8 cellular contexts compared by ENCODE assay signal in the genomic region with DNA sequence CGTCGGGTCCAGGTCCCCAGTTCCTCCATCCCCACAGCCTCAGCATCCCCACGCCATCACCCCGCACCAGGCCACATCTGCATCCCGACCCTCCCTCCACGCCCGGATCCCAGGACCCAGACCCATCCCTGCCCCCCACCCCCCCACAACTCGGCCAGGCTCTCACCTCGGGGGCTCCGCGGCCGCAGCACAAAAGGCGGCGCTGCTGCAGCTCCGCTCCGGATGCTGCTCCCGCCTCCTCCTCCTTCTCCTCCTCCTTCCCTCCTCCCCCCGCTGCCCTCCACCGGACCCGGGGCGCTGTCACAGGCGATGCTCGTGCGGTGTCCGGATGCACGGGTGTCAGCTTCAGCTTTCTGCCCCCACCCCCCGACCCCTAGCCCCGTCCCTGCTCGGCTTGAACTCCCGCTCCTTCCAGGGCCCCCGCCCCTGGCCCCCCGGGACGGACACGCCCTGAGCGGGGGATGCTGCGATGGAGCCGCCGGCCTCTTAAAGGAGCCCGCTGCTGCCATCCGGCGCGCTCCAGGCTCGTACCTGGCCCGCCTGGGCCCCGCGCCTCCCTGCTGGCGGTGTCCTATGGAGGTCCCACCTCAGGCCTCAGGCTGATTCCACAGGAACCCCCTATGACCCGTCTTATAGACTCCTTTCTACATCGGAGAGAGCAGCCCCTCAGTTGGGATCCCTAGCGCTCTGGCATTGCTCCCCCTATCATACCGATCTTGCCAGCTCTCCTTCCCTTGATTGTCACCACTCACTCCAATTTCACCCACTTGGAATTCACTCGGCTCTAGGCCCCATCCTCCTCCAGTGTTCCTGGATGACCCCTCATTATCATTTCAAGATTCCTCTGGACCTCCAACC. TPM values are rescaled to one million over a fixed set of nuclear protein-coding genes. Genes with fewer than 3 reads are reported as not detected.
DNase-seq lines count a peak whose midpoint lies in the region; ATAC-seq and TF ChIP-seq lines count a peak whose summit lies in the region.

A gene with protein sequence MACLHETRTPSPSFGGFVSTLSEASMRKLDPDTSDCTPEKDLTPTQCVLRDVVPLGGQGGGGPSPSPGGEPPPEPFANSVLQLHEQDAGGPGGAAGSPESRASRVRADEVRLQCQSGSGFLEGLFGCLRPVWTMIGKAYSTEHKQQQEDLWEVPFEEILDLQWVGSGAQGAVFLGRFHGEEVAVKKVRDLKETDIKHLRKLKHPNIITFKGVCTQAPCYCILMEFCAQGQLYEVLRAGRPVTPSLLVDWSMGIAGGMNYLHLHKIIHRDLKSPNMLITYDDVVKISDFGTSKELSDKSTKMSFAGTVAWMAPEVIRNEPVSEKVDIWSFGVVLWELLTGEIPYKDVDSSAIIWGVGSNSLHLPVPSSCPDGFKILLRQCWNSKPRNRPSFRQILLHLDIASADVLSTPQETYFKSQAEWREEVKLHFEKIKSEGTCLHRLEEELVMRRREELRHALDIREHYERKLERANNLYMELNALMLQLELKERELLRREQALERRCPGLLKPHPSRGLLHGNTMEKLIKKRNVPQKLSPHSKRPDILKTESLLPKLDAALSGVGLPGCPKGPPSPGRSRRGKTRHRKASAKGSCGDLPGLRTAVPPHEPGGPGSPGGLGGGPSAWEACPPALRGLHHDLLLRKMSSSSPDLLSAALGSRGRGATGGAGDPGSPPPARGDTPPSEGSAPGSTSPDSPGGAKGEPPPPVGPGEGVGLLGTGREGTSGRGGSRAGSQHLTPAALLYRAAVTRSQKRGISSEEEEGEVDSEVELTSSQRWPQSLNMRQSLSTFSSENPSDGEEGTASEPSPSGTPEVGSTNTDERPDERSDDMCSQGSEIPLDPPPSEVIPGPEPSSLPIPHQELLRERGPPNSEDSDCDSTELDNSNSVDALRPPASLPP (minus strand): TSS at position 198 of the 858 bp plus-strand sequence. CDS start 12,067 bp downstream, outside the sequence.

- H3K79me2 ChIP-seq in SU-DHL-6 (ENCODE audit: insufficient read depth, low read length) = peaks cover 13% of the 10 kb centered on the region

- H4K20me1 ChIP-seq in SU-DHL-6 (ENCODE audit: low read depth, low read length) = no peaks in the 10 kb centered on the region

- no peak for TF ChIP-seq POLR2A in uterus (IDR thresholded peaks at IDR 0.05)

- POLR2A ChIA-PET in HEK293 (lab: Yijun Ruan, JAX) = interaction anchor here (0.5 to 4.6 kb wide), 15 partner anchors 10 to 563 kb away, joined by 3 to 39 read pairs (median 3); a partner anchor contains a TSS

- peak within 1 kb of the TSS; percentile 74 for H3K4me2 ChIP-seq in SU-DHL-6 (ENCODE audit: low read depth, low read length, poor library complexity, severe bottlenecking)

- CTCF ChIA-PET in HEK293 (lab: Yijun Ruan, JAX) = interaction anchor here (0.6 to 1.7 kb wide), 6 partner anchors 8 to 243 kb away, joined by 3 to 9 read pairs (median 3); a partner anchor contains a TSS

- no peaks in the 10 kb centered on the region for H3K9me2 ChIP-seq in SU-DHL-6 (replicated peaks; ENCODE audit: insufficient read depth, low read length)

- ATAC-seq in left cardiac atrium (peak in 1 of 2 donors; percentile 22), GM19328 (IDR thresholded peaks at IDR 0.05; ENCODE audit: unreplicated experiment) (no peak)

- TF ChIP-seq CTCF in HEK293 (tag by site-specific recombination; IDR thresholded peaks at IDR 0.05) (peak; percentile 47), SU-DHL-6 (IDR thresholded peaks at IDR 0.05; ENCODE audit: insufficient read depth, low read length, poor library complexity, severe bottlenecking) (no peak), uterus (IDR thresholded peaks at IDR 0.05) (peak in 2 of 4 experiments; percentile 10 to 16)

- H3K4me1 ChIP-seq in HEK293 (ENCODE audit: control insufficient read depth, insufficient read depth, low read length) = peaks cover 16% of the 10 kb centered on the region
- H3K4me1 ChIP-seq in uterus = peaks cover 0 to 7% of the 10 kb centered on the region in 2 donors

- H3F3A ChIP-seq in SU-DHL-6 (ENCODE audit: insufficient read depth) = peaks cover 8% of the 10 kb centered on the region; the same call in 1 of the 2 replicates

- H3K9ac ChIP-seq in SU-DHL-6 (ENCODE audit: low read length) = peak within 1 kb of the TSS; percentile 82

- peak within 1 kb of the TSS; percentile 52 for H2AFZ ChIP-seq in SU-DHL-6 (ENCODE audit: low read depth, low read length, severe bottlenecking)

- peak within 1 kb of the TSS; percentile 9; the same call in 1 of the 2 replicates for H3K27ac ChIP-seq in HEK293 (ENCODE audit: extremely low read depth, low read depth, low read length)
- peak within 1 kb of the TSS; percentile 60 for H3K27ac ChIP-seq in SU-DHL-6 (ENCODE audit: low read depth, low read length)
- H3K27ac ChIP-seq in uterus = peak within 1 kb of the TSS; percentile 96 to 99

- DNase-seq in AG20443 (ENCODE audit: low spot score) (peak; percentile 65), amniotic stem cell (lab: John Stamatoyannopoulos, UW) (peak; percentile 43), left cardiac atrium (peak; percentile 77), posterior vena cava (ENCODE audit: low spot score) (peak; percentile 92), uterus (peak; percentile 76 to 79)

- H3K36me3 ChIP-seq in HEK293 (ENCODE audit: control insufficient read depth in 2 of 2, insufficient read depth in 1 of 2, low read length in 2 of 2) = peaks cover 0 to 17% of the 10 kb centered on the region in 2 experiments; a peak in 1 of 3 replicates
- no peaks in the 10 kb centered on the region for H3K36me3 ChIP-seq in SU-DHL-6 (ENCODE audit: low read length)
- no peaks in the 10 kb centered on the region for H3K36me3 ChIP-seq in uterus

- peak within 1 kb of the TSS; percentile 56 for H3K4me3 ChIP-seq in HEK293 (ENCODE audit: low read depth, low read length)
- peak within 1 kb of the TSS; percentile 49 for H3K4me3 ChIP-seq in SU-DHL-6 (ENCODE audit: insufficient read depth, low read length, poor library complexity, severe bottlenecking)
- peak within 1 kb of the TSS; percentile 68 to 72 for H3K4me3 ChIP-seq in uterus

- intact Hi-C loops in left cardiac atrium (cut with DNase I) (loop anchor here in 1 of 2 donors (5.0 to 10.0 kb wide), 2 partner anchors 47 to 175 kb away; a partner anchor contains a TSS), posterior vena cava (cut with DNase I) (loop anchor here (10.0 kb wide), 1 partner anchor 155 kb away; no protein-coding TSS in a partner anchor), uterus (cut with DNase I; ENCODE audit: low total_unique reads) (loop anchor here (10.0 kb wide), 1 partner anchor 45 kb away; a partner anchor contains a TSS)

- no peaks in the 10 kb centered on the region for H3K9me3 ChIP-seq in HEK293 (ENCODE audit: control insufficient read depth, insufficient read depth, low read depth, low read length)
- H3K9me3 ChIP-seq in SU-DHL-6 (ENCODE audit: insufficient read depth, low read length) = no peaks in the 10 kb centered on the region
- H3K9me3 ChIP-seq in uterus = no peaks in the 10 kb centered on the region

- H3K27me3 ChIP-seq in SU-DHL-6 (ENCODE audit: low read length) (no peaks in the 10 kb centered on the region), uterus (no peaks in the 10 kb centered on the region)

TF ChIP-seq in HEK293, 187 proteins besides CTCF, POLR2A, EP300 and RAD21 (continues in another document):
- TF ChIP-seq, protein P1, sequence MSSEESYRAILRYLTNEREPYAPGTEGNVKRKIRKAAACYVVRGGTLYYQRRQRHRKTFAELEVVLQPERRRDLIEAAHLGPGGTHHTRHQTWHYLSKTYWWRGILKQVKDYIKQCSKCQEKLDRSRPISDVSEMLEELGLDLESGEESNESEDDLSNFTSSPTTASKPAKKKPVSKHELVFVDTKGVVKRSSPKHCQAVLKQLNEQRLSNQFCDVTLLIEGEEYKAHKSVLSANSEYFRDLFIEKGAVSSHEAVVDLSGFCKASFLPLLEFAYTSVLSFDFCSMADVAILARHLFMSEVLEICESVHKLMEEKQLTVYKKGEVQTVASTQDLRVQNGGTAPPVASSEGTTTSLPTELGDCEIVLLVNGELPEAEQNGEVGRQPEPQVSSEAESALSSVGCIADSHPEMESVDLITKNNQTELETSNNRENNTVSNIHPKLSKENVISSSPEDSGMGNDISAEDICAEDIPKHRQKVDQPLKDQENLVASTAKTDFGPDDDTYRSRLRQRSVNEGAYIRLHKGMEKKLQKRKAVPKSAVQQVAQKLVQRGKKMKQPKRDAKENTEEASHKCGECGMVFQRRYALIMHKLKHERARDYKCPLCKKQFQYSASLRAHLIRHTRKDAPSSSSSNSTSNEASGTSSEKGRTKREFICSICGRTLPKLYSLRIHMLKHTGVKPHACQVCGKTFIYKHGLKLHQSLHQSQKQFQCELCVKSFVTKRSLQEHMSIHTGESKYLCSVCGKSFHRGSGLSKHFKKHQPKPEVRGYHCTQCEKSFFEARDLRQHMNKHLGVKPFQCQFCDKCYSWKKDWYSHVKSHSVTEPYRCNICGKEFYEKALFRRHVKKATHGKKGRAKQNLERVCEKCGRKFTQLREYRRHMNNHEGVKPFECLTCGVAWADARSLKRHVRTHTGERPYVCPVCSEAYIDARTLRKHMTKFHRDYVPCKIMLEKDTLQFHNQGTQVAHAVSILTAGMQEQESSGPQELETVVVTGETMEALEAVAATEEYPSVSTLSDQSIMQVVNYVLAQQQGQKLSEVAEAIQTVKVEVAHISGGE (tag by site-specific recombination; conservative IDR thresholded peaks at IDR 0.05; ENCODE audit: low read depth) = peak; percentile 35; the same call in 1 of the 2 replicates
- TF ChIP-seq ZNF785 (tag by site-specific recombination; IDR thresholded peaks at IDR 0.05) (no peak), ZFP69B (tag by site-specific recombination; IDR thresholded peaks at IDR 0.05) (peak; percentile 77; the same call in 1 of the 2 replicates), ZNF561 (tag by site-specific recombination; IDR thresholded peaks at IDR 0.05; ENCODE audit: borderline replicate concordance) (0 out of 2 replicates have a peak, but pooled peaks have one; percentile 25), ZSCAN30 (tag by site-specific recombination; IDR thresholded peaks at IDR 0.05) (0 out of 2 replicates have a peak, but pooled peaks have one; percentile 17), PRDM1 (tag by site-specific recombination; IDR thresholded peaks at IDR 0.05) (peak; percentile 93)
- TF ChIP-seq, protein P2, sequence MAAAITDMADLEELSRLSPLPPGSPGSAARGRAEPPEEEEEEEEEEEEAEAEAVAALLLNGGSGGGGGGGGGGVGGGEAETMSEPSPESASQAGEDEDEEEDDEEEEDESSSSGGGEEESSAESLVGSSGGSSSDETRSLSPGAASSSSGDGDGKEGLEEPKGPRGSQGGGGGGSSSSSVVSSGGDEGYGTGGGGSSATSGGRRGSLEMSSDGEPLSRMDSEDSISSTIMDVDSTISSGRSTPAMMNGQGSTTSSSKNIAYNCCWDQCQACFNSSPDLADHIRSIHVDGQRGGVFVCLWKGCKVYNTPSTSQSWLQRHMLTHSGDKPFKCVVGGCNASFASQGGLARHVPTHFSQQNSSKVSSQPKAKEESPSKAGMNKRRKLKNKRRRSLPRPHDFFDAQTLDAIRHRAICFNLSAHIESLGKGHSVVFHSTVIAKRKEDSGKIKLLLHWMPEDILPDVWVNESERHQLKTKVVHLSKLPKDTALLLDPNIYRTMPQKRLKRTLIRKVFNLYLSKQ (tag by site-specific recombination; IDR thresholded peaks at IDR 0.05; ENCODE audit: borderline replicate concordance) = 0 out of 2 replicates have a peak, but pooled peaks have one; percentile 8

RNA-seq across cellular contexts. Expression of the gene that starts here (rescaled TPM):
- total RNA-seq in left cardiac atrium (1 to 10 TPM; 9.1 to 9.7 TPM), posterior vena cava (10 to 100 TPM; 21.7 to 29.4 TPM), uterus (10 to 100 TPM; 13.8 to 65.8 (median 34.7) TPM)

Comparison
In these comparisons a context has a peak if more than half of its experiments do, and no peak if none do; other contexts are left out.
1. H3K27ac ChIP-seq: peak in every context shown above with its lines; median percentile 98 in uterus; 60 in SU-DHL-6; 9 in HEK293.